ENCODE assay signal across 23 cellular contexts in the genomic region with DNA sequence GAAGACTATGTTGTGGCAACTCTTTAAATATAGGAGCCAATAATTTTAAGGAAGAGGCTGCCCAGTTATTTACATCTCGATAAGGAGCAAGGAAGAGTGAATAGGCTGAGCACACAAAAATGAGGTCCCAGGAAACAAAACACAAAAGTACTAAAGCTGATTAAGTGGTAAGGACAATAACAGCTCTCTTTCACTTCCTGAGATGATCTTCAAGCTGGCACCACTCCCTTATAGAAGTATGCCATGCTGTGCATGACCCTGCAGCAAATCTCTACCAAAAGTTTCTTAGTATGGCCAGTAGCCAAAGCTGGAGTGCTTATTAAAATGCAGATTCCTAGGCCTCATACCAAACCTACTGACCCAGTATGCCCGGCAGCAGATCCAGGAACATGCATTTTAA. TPM values are rescaled to one million over a fixed set of nuclear protein-coding genes. Genes with fewer than 3 reads are reported as not detected.
DNase-seq lines count a peak whose midpoint lies in the region; ATAC-seq and TF ChIP-seq lines count a peak whose summit lies in the region.
"Had no signal": no experiment of that assay in that cellular context is flagged by ENCODE, and none has a peak within 500 bp of the region (broad histone marks: within the 10 kb centered on the region; RNA-seq: fewer than 3 reads in every experiment).

No MANE protein-coding gene starts in this region.

- H3K27ac Mint-ChIP-seq in WTC11, result no peak overlapping the region
- H3K27ac Mint-ChIP-seq: CD8-positive, alpha-beta T cell; H9 had no signal

- DNase-seq in A673 (ENCODE audit: low spot score), result peak; percentile 94
- DNase-seq in COLO829 (ENCODE audit: low spot score), result peak; percentile 35
- peak; percentile 18 for DNase-seq in NCI-H69 (lab: John Stamatoyannopoulos, UW)
- no peak for DNase-seq in NCI-H2171 treated with DMSO at 0.1 percent for 48 hours (lab: John Stamatoyannopoulos, UW)
- DNase-seq in WTC11 (ENCODE audit: low spot score), result no peak
- no peak for DNase-seq in epidermal melanocyte (ENCODE audit: insufficient read length, low spot score)
- DNase-seq: C1 segment of cervical spinal cord; Calu3; CD8-positive, alpha-beta T cell; H9; KBM-7; MG63; NCI-H2029; NCI-H446; NCI-H524 treated with DMSO at 0.1 percent for 48 hours; NCI-H82; SHP77 treated with DMSO at 0.1 percent for 48 hours; SK-N-SH; T-helper 2 cell had no signal

- peaks cover 5% of the 10 kb centered on the region for H3K36me3 Mint-ChIP-seq in WTC11
- H3K36me3 Mint-ChIP-seq: CD8-positive, alpha-beta T cell had no signal

- H3K4me3 ChIP-seq in A673 (ENCODE audit: low read depth, low read length, poor library complexity, severe bottlenecking), result no peak overlapping the region
- H3K4me3 ChIP-seq: A549, GM23338, MG63 had no signal

- peaks cover 26% of the 10 kb centered on the region for H3K4me1 Mint-ChIP-seq in WTC11

- H3K9me3 Mint-ChIP-seq in WTC11, result peaks cover 19% of the 10 kb centered on the region
- H3K9me3 Mint-ChIP-seq: GM23338, H9 had no signal

- H3K9me3 ChIP-seq in A673 (ENCODE audit: low read depth, low read length, poor library complexity, severe bottlenecking), result no peaks in the 10 kb centered on the region
- H3K9me3 ChIP-seq: A549, MG63, SK-N-SH had no signal

- H3K27me3 Mint-ChIP-seq in WTC11 (ENCODE audit: low read depth), result no peaks in the 10 kb centered on the region

- H3K4me3 Mint-ChIP-seq in WTC11, result no peak overlapping the region
- H3K4me3 Mint-ChIP-seq: CD8-positive, alpha-beta T cell; GM23338; H9 had no signal

- no peaks in the 10 kb centered on the region for H3K36me3 ChIP-seq in A673 (ENCODE audit: insufficient read depth, low read length, poor library complexity, severe bottlenecking)
- H3K36me3 ChIP-seq: MG63 had no signal

- no peak for TF ChIP-seq CTCF in A673 (conservative IDR thresholded peaks at IDR 0.05; ENCODE audit: low read depth, low read length)
- no peak for TF ChIP-seq CTCF in VCaP (conservative IDR thresholded peaks at IDR 0.05)
- no peak for TF ChIP-seq CTCF in WTC11 (IDR thresholded peaks at IDR 0.05)

- intact Hi-C loops in A673 (cut with micrococcal nuclease; ENCODE audit: unreplicated experiment), result no loop called here

- peak overlapping the region; percentile 74 for H3K27ac ChIP-seq in A673 (ENCODE audit: low read depth, low read length, poor library complexity, severe bottlenecking)
- peak overlapping the region; percentile 14; the same call in 1 of the 2 replicates for H3K27ac ChIP-seq in VCaP
- H3K27ac ChIP-seq: A549 had no signal

- POLR2A ChIA-PET in A673 (lab: Charles Lee; ENCODE audit: low non-redundant PET), result no interaction called here
- POLR2A ChIA-PET in WTC11 (lab: Charles Lee), result no interaction called here

- no peaks in the 10 kb centered on the region for H3K27me3 ChIP-seq in A673 (replicated peaks; ENCODE audit: insufficient read depth, low read depth, low read length, poor library complexity)
- H3K27me3 ChIP-seq: MG63 had no signal

- no TSS peak for BruUV-seq in A673 (replicated peaks; lab: Mats Ljungman, UMichigan)

- no peak for ATAC-seq in WTC11
- ATAC-seq: A549; CD8-positive, alpha-beta T cell; GM23338; Panc1 had no signal

- CTCF ChIA-PET in A673 (lab: Charles Lee) (interaction anchor here (0.6 kb wide), 1 partner anchor 434 kb away, joined by 3 read pairs; no protein-coding TSS in a partner anchor), WTC11 (lab: Charles Lee) (no interaction called here)

- H3K4me1 ChIP-seq in A673 (ENCODE audit: insufficient read depth, low read length, poor library complexity, severe bottlenecking), result peaks cover 76% of the 10 kb centered on the region
- H3K4me1 ChIP-seq: A549 had no signal

TF ChIP-seq in WTC11, 78 proteins besides CTCF, POLR2A, EP300 and RAD21:
- TF ChIP-seq, protein P1, sequence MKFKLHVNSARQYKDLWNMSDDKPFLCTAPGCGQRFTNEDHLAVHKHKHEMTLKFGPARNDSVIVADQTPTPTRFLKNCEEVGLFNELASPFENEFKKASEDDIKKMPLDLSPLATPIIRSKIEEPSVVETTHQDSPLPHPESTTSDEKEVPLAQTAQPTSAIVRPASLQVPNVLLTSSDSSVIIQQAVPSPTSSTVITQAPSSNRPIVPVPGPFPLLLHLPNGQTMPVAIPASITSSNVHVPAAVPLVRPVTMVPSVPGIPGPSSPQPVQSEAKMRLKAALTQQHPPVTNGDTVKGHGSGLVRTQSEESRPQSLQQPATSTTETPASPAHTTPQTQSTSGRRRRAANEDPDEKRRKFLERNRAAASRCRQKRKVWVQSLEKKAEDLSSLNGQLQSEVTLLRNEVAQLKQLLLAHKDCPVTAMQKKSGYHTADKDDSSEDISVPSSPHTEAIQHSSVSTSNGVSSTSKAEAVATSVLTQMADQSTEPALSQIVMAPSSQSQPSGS (CRISPR knock-in tag; IDR thresholded peaks at IDR 0.05; ENCODE audit: borderline replicate concordance, low read depth), result no peak
- TF ChIP-seq TEAD1 (CRISPR knock-in tag; IDR thresholded peaks at IDR 0.05) (no peak), HMGA2 (CRISPR knock-in tag; IDR thresholded peaks at IDR 0.05) (no peak), GTF2I (CRISPR knock-in tag; conservative IDR thresholded peaks at IDR 0.05) (no peak), ZNF423 (CRISPR knock-in tag; IDR thresholded peaks at IDR 0.05) (no peak), ATF1 (CRISPR knock-in tag; IDR thresholded peaks at IDR 0.05) (no peak), ZNF219 (CRISPR knock-in tag; IDR thresholded peaks at IDR 0.05; ENCODE audit: borderline replicate concordance) (no peak), NFATC4 (CRISPR knock-in tag; IDR thresholded peaks at IDR 0.05) (no peak), NFE2L1 (CRISPR knock-in tag; IDR thresholded peaks at IDR 0.05) (no peak), TEAD4 (CRISPR knock-in tag; IDR thresholded peaks at IDR 0.05) (no peak)
- TF ChIP-seq, protein P2, sequence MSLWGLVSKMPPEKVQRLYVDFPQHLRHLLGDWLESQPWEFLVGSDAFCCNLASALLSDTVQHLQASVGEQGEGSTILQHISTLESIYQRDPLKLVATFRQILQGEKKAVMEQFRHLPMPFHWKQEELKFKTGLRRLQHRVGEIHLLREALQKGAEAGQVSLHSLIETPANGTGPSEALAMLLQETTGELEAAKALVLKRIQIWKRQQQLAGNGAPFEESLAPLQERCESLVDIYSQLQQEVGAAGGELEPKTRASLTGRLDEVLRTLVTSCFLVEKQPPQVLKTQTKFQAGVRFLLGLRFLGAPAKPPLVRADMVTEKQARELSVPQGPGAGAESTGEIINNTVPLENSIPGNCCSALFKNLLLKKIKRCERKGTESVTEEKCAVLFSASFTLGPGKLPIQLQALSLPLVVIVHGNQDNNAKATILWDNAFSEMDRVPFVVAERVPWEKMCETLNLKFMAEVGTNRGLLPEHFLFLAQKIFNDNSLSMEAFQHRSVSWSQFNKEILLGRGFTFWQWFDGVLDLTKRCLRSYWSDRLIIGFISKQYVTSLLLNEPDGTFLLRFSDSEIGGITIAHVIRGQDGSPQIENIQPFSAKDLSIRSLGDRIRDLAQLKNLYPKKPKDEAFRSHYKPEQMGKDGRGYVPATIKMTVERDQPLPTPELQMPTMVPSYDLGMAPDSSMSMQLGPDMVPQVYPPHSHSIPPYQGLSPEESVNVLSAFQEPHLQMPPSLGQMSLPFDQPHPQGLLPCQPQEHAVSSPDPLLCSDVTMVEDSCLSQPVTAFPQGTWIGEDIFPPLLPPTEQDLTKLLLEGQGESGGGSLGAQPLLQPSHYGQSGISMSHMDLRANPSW (CRISPR knock-in tag; conservative IDR thresholded peaks at IDR 0.05; ENCODE audit: low read depth), result no peak
- TF ChIP-seq, protein P3, sequence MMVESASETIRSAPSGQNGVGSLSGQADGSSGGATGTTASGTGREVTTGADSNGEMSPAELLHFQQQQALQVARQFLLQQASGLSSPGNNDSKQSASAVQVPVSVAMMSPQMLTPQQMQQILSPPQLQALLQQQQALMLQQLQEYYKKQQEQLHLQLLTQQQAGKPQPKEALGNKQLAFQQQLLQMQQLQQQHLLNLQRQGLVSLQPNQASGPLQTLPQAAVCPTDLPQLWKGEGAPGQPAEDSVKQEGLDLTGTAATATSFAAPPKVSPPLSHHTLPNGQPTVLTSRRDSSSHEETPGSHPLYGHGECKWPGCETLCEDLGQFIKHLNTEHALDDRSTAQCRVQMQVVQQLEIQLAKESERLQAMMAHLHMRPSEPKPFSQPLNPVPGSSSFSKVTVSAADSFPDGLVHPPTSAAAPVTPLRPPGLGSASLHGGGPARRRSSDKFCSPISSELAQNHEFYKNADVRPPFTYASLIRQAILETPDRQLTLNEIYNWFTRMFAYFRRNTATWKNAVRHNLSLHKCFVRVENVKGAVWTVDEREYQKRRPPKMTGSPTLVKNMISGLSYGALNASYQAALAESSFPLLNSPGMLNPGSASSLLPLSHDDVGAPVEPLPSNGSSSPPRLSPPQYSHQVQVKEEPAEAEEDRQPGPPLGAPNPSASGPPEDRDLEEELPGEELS (CRISPR knock-in tag; IDR thresholded peaks at IDR 0.05), result no peak
- TF ChIP-seq, protein P4, sequence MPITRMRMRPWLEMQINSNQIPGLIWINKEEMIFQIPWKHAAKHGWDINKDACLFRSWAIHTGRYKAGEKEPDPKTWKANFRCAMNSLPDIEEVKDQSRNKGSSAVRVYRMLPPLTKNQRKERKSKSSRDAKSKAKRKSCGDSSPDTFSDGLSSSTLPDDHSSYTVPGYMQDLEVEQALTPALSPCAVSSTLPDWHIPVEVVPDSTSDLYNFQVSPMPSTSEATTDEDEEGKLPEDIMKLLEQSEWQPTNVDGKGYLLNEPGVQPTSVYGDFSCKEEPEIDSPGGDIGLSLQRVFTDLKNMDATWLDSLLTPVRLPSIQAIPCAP (CRISPR knock-in tag; IDR thresholded peaks at IDR 0.05), result no peak

RNA-seq across cellular contexts. Expression of a gene that starts 39.7 kb away (rescaled TPM):
- 74.4 and 81.3 TPM in 2 replicates for total RNA-seq in A673 (2021)
- 10.2 to 12.2 TPM (median 11.5 TPM) in 3 replicates for total RNA-seq in WTC11 (2021)
- total RNA-seq: CD8-positive, alpha-beta T cell had no signal

Comparison
In these comparisons a context has a peak if more than half of its experiments do, and no peak if none do; other contexts are left out.
1. DNase-seq: peak in A673 (single experiment), COLO829 (single experiment) and NCI-H69 (single experiment); none in NCI-H2171 treated with DMSO at 0.1 percent for 48 hours (single experiment), WTC11 (single experiment) and epidermal melanocyte (single experiment).